In genomic region chr17:14690704-14691103, GRCh38 we compare ENCODE assay signal across 31 cellular contexts.
"Had no signal": no experiment of that assay in that cellular context is flagged by ENCODE, and none has a peak within 500 bp of the region (broad histone marks: within the 10 kb centered on the region; RNA-seq: fewer than 3 reads in every experiment).

No MANE protein-coding gene starts in this region.

- ATAC-seq: activated CD4-positive, CD25-positive, alpha-beta regulatory T cell treated with anti-CD3 and anti-CD28 coated beads, Interleukin-2, amount 50 U/mL, for 24 hours; activated CD8-positive, alpha-beta T cell treated with anti-CD3 and anti-CD28 coated beads for 36 hours; activated naive CD8-positive, alpha-beta T cell treated with anti-CD3 and anti-CD28 coated beads, Interleukin-2, amount 50 U/mL, for 24 hours; activated T-cell treated with anti-CD3 and anti-CD28 coated beads, Interleukin-2, amount 50 U/mL, for 4 hours; activated T-helper 17 cell treated with anti-CD3 and anti-CD28 coated beads, Interleukin-2, amount 50 U/mL, for 72 hours; body of pancreas; effector memory CD8-positive, alpha-beta T cell; heart left ventricle; WTC11 had no signal

- H3K27me3 ChIP-seq: adrenal gland, body of pancreas, esophagus squamous epithelium, heart left ventricle had no signal

- H3K9me3 ChIP-seq: body of pancreas, esophagus squamous epithelium had no signal

- DNase-seq: activated CD4-positive, alpha-beta T cell treated with anti-CD3 and anti-CD28 coated beads for 48 hours; activated CD4-positive, alpha-beta T cell treated with anti-CD3 and anti-CD28 coated beads, Interleukin-2, amount 50 U/mL, for 1 hour; activated CD4-positive, alpha-beta T cell treated with anti-CD3 and anti-CD28 coated beads, Interleukin-2, amount 50 U/mL, for 48 hours; activated CD8-positive, alpha-beta memory T cell treated with anti-CD3 and anti-CD28 coated beads for 24 hours; activated CD8-positive, alpha-beta T cell treated with anti-CD3 and anti-CD28 coated beads for 36 hours; activated effector memory CD4-positive, alpha-beta T cell treated with Interleukin-2 at 50 U/mL for 16 hours; activated gamma-delta T cell treated with Interleukin-2 at 50 U/mL for 16 hours; activated naive CD4-positive, alpha-beta T cell treated with Interleukin-2 at 50 U/mL for 16 hours; activated naive CD8-positive, alpha-beta T cell treated with anti-CD3 and anti-CD28 coated beads for 36 hours; activated naive CD8-positive, alpha-beta T cell treated with anti-CD3 and anti-CD28 coated beads, Interleukin-2, amount 50 U/mL, for 24 hours; activated T-cell treated with anti-CD3 and anti-CD28 coated beads, Interleukin-2, amount 50 U/mL, for 4 hours; adrenal gland; amygdala; aorta; body of pancreas; caudate nucleus; cortex of kidney; dermis blood vessel endothelial cell; effector CD4-positive, alpha-beta T cell; effector memory CD8-positive, alpha-beta T cell; esophagus squamous epithelium; foreskin melanocyte; glutamatergic neuron; heart left ventricle; T-helper 2 cell had no signal

- H3K4me3 ChIP-seq: adrenal gland, body of pancreas, esophagus squamous epithelium, heart left ventricle had no signal

- H3K36me3 ChIP-seq: adrenal gland, esophagus squamous epithelium, heart left ventricle had no signal

- FAIRE-seq: endothelial cell of umbilical vein had no signal

- H3K4me1 ChIP-seq: adrenal gland, body of pancreas, esophagus squamous epithelium had no signal

- H3K27ac ChIP-seq: adrenal gland, body of pancreas, epithelial cell of prostate, esophagus squamous epithelium, heart left ventricle, VCaP had no signal
